31 cellular contexts compared by ENCODE assay signal in the genomic region with DNA sequence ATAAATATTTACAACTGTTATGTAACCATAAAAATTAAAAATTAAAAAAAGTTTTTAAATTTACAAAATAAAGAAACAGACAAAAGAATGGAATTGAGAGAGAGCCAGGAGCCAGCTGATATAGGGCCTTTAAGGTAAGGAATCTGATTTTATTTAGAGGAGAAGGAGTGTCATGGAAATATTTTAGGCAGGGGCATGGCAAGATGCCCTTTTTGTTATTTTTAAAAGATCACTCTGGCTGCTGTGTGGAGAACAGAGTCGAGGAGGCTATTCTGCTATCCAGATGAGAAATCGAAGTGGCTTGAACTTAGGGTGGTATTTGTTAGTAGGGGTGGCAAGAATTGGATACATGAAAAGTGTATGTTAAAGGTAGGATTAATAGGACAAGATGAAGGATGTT. TPM values are rescaled to one million over a fixed set of nuclear protein-coding genes. Genes with fewer than 3 reads are reported as not detected.
DNase-seq lines count a peak whose midpoint lies in the region; ATAC-seq and TF ChIP-seq lines count a peak whose summit lies in the region.
"Had no signal": no experiment of that assay in that cellular context is flagged by ENCODE, and none has a peak within 500 bp of the region (broad histone marks: within the 10 kb centered on the region; RNA-seq: fewer than 3 reads in every experiment).

No MANE protein-coding gene starts in this region.

- H3K36me3 ChIP-seq in right atrium auricular region = no peaks in the 10 kb centered on the region
- H3K36me3 ChIP-seq: BE2C; BLaER1; BLaER1 treated with 17β-estradiol and CSF1 and Interleukin-3, amounts not matched to agents 10 nM and 100 nM had no signal

- no peaks in the 10 kb centered on the region for H3K27me3 Mint-ChIP-seq in nephron progenitor cell (ENCODE audit: low read depth, poor library complexity)
- H3K27me3 Mint-ChIP-seq: B cell had no signal

- DNase-seq in left ventricle myocardium superior (no peak), right atrium auricular region (ENCODE audit: low spot score) (no peak), nephron progenitor cell (no peak), MV-4-11 (lab: John Stamatoyannopoulos, UW) (no peak)
- DNase-seq: 8988T; ACHN; AML-193; BE2C; C1 segment of cervical spinal cord; Caco-2; Calu3; CD4-positive, alpha-beta memory T cell; CD4-positive, alpha-beta T cell; CD4-positive, CD25-positive, alpha-beta regulatory T cell; CD8-positive, alpha-beta memory T cell; CD8-positive, alpha-beta T cell; COR-L47; DMS 273 treated with DMSO at 0.1 percent for 48 hours; DMS153; DMS53; DMS79; DMS79 treated with DMSO at 0.1 percent for 48 hours; DND-41; EL had no signal

- peaks cover 0 to 24% of the 10 kb centered on the region in 2 donors for H3K4me1 ChIP-seq in right atrium auricular region
- H3K4me1 ChIP-seq: A549; BLaER1; BLaER1 treated with 17β-estradiol and CSF1 and Interleukin-3, amounts not matched to agents 10 nM and 100 nM; Caco-2 had no signal

- no peak overlapping the region for H3K4me3 Mint-ChIP-seq in nephron progenitor cell
- H3K4me3 Mint-ChIP-seq: B cell; CD14-positive monocyte; CD4-positive, alpha-beta memory T cell; CD4-positive, alpha-beta T cell; CD4-positive, CD25-positive, alpha-beta regulatory T cell; CD8-positive, alpha-beta memory T cell; CD8-positive, alpha-beta T cell had no signal

- H3K4me1 Mint-ChIP-seq in nephron progenitor cell = peaks cover 28% of the 10 kb centered on the region
- H3K4me1 Mint-ChIP-seq: B cell; CD14-positive monocyte; CD4-positive, alpha-beta memory T cell; CD4-positive, CD25-positive, alpha-beta regulatory T cell; CD8-positive, alpha-beta memory T cell had no signal

- TF ChIP-seq CTCF in right atrium auricular region (IDR thresholded peaks at IDR 0.05) = no peak
- TF ChIP-seq CTCF in nephron progenitor cell (IDR thresholded peaks at IDR 0.05) = no peak

- no peaks in the 10 kb centered on the region for H3K27me3 ChIP-seq in right atrium auricular region
- H3K27me3 ChIP-seq: BE2C; BLaER1; BLaER1 treated with 17β-estradiol and CSF1 and Interleukin-3, amounts not matched to agents 10 nM and 100 nM had no signal

- H3K9me3 Mint-ChIP-seq in nephron progenitor cell = peaks cover 17% of the 10 kb centered on the region

- peaks cover 24% of the 10 kb centered on the region for H3K36me3 Mint-ChIP-seq in nephron progenitor cell (ENCODE audit: low read depth)
- H3K36me3 Mint-ChIP-seq: CD14-positive monocyte; CD4-positive, alpha-beta memory T cell; CD4-positive, CD25-positive, alpha-beta regulatory T cell; CD8-positive, alpha-beta memory T cell; CD8-positive, alpha-beta T cell had no signal

- ATAC-seq in left ventricle myocardium superior = peak; percentile 52
- ATAC-seq: A549; CD8-positive, alpha-beta T cell had no signal

- intact Hi-C loops in left ventricle myocardium superior (cut with micrococcal nuclease) = no loop called here

- H3K9me3 ChIP-seq in right atrium auricular region = peaks cover 0 to 4% of the 10 kb centered on the region in 2 donors
- H3K9me3 ChIP-seq: A549, BE2C, BLaER1, Caco-2 had no signal

- H3K4me3 ChIP-seq in right atrium auricular region = no peak overlapping the region
- H3K4me3 ChIP-seq: A549; BLaER1; BLaER1 treated with 17β-estradiol and CSF1 and Interleukin-3, amounts not matched to agents 10 nM and 100 nM had no signal

- H3K27ac ChIP-seq in right atrium auricular region = no peak overlapping the region
- H3K27ac ChIP-seq: 22Rv1; A549; BLaER1; BLaER1 treated with 17β-estradiol and CSF1 and Interleukin-3, amounts not matched to agents 10 nM and 100 nM; C4-2B had no signal

- H3K27ac Mint-ChIP-seq in nephron progenitor cell = peak overlapping the region; percentile 27
- H3K27ac Mint-ChIP-seq: B cell; CD14-positive monocyte; CD4-positive, alpha-beta memory T cell; CD4-positive, alpha-beta T cell; CD4-positive, CD25-positive, alpha-beta regulatory T cell; CD8-positive, alpha-beta memory T cell; CD8-positive, alpha-beta T cell had no signal

RNA-seq across cellular contexts. Expression of a gene that starts 9.1 kb away (rescaled TPM):
- 15.1 TPM for total RNA-seq in left ventricle myocardium superior
- total RNA-seq in right atrium auricular region = 10 to 100 TPM; 20.2 to 21.0 TPM
- total RNA-seq: B cell; CD4-positive, alpha-beta memory T cell; CD4-positive, alpha-beta T cell; CD8-positive, alpha-beta memory T cell; CD8-positive, alpha-beta T cell had no signal
